Comparison of ENCODE assay signal across 4 cellular contexts in the genomic region with DNA sequence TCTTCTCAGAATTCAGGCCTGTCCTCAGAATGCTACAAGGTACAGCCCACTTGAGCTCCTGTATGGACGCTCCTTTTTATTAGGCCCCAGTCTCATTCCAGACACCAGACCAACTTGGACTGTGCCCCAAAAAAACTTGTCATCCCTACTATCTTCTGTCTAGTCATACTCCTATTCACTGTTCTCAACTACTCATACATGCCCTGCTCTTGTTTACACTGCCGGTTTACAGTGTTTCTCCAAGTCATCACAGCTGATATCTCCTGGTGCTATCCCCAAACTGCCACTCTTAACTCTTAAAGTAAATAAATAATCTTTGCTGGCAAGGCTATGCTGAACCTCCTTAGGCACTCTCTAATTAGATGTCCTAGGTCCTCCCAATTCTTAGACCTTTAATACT. TPM values are rescaled to one million over a fixed set of nuclear protein-coding genes. Genes with fewer than 3 reads are reported as not detected.
DNase-seq lines count a peak whose midpoint lies in the region; ATAC-seq, FAIRE-seq and TF ChIP-seq lines count a peak whose summit lies in the region.
"Not testable (repeated sequence)": the region's sequence is repeated elsewhere in the genome, so short reads cannot be mapped to it uniquely, and the experiment has no call there.

No MANE protein-coding gene starts in this region.

- H3K27ac ChIP-seq in Panc1 (ENCODE audit: low read length); K562 (ENCODE audit: extremely low read depth, low read depth, low read length); endodermal cell (ENCODE audit: low read depth, low read length): not testable (repeated sequence)

- TSS peak; percentile 31 for BruUV-seq in Panc1 (replicated peaks; lab: Mats Ljungman, UMichigan)
- not testable (repeated sequence) for BruUV-seq in K562 (replicated peaks; lab: Mats Ljungman, UMichigan)

- not testable (repeated sequence) for DNase-seq in Panc1 (ENCODE audit: low read depth, low spot score); T-helper 17 cell; K562 (ENCODE audit: extremely low read depth in 1 of 4, low spot score in 3 of 4); endodermal cell

- not testable (repeated sequence) for TF ChIP-seq POLR2A in K562 (conservative IDR thresholded peaks at IDR 0.05)

- intact Hi-C loops in Panc1 (cut with micrococcal nuclease; ENCODE audit: unreplicated experiment), result loop anchor here (10.0 kb wide), 2 partner anchors 424 to 814 kb away; a partner anchor contains a TSS
- intact Hi-C loops in K562 (cut with micrococcal nuclease), result not testable (repeated sequence)

- ATAC-seq in Panc1, T-helper 17 cell, K562: not testable (repeated sequence)

- POLR2A ChIA-PET in Panc1 (lab: Charles Lee); K562 (lab: Yijun Ruan, JAX): not testable (repeated sequence)

- not testable (repeated sequence) for H3K79me2 ChIP-seq in K562 (ENCODE audit: control insufficient read depth, insufficient read depth, low read length)

- H3K9me3 Mint-ChIP-seq in endodermal cell, result not testable (repeated sequence)

- not testable (repeated sequence) for H2AFZ ChIP-seq in K562 (ENCODE audit: low read depth, low read length)

- CTCF ChIA-PET in Panc1 (lab: Charles Lee); K562 (lab: Yijun Ruan, JAX; ENCODE audit: low intra/inter-chr PET ratio): not testable (repeated sequence)

- not testable (repeated sequence) for H3K4me3 ChIP-seq in Panc1 (ENCODE audit: low read depth in 2 of 2, low read length in 2 of 2); K562; endodermal cell (ENCODE audit: low read length)

- not testable (repeated sequence) for TF ChIP-seq CTCF in Panc1 (IDR thresholded peaks at IDR 0.05); K562 (IDR thresholded peaks at IDR 0.05 in 2 of 3, conservative IDR thresholded peaks at IDR 0.05 in 1 of 3; ENCODE audit: insufficient read depth in 2 of 3, low read depth in 1 of 3, low read length in 3 of 3); endodermal cell (conservative IDR thresholded peaks at IDR 0.05)

- not testable (repeated sequence) for H3K36me3 ChIP-seq in Panc1 (ENCODE audit: control insufficient read depth, insufficient read depth, low read length); K562 (ENCODE audit: control insufficient read depth, insufficient read depth, low read length); endodermal cell (ENCODE audit: control insufficient read depth, insufficient read depth, low read length)

- H3K4me3 Mint-ChIP-seq in T-helper 17 cell, endodermal cell: not testable (repeated sequence)

- not testable (repeated sequence) for H3K27me3 Mint-ChIP-seq in T-helper 17 cell; endodermal cell (ENCODE audit: insufficient read depth)

- WGBS in K562 (ENCODE audit: insufficient coverage, low coverage, missing lambda C conversion rate), result 22% methylated on average over 2 of the region's 2 CpGs
- 60 to 88% methylated on average over 1 to 2 of the region's 2 CpGs for WGBS in endodermal cell (ENCODE audit: insufficient coverage in 1 of 2, insufficient read length in 1 of 2), 2 experiments

- not testable (repeated sequence) for H3K9ac ChIP-seq in K562 (ENCODE audit: insufficient read depth in 1 of 2, low read depth in 2 of 2, low read length in 2 of 2); endodermal cell (ENCODE audit: extremely low read depth, low read length, poor library complexity, severe bottlenecking)

- not testable (repeated sequence) for H3K27me3 ChIP-seq in Panc1 (ENCODE audit: control insufficient read depth, insufficient read depth, low read length); K562 (ENCODE audit: control insufficient read depth in 2 of 2, insufficient read depth in 2 of 2, low read length in 2 of 2); endodermal cell (ENCODE audit: control insufficient read depth, insufficient read depth, low read length, poor library complexity, severe bottlenecking)

- FAIRE-seq in K562 (lab: Jason Lieb, UNC), result not testable (repeated sequence)

- in situ Hi-C loops in Panc1 (cut with HindIII; ENCODE audit: low pct_unique_long_range_greater_than_20kb, low sequenced_read_pairs); K562 (cut with MboI): not testable (repeated sequence)

- H3K4me1 Mint-ChIP-seq in T-helper 17 cell, result not testable (repeated sequence)
- peaks cover 51% of the 10 kb centered on the region for H3K4me1 Mint-ChIP-seq in endodermal cell

- H3K9me3 ChIP-seq in Panc1 (ENCODE audit: control insufficient read depth, insufficient read depth, low read depth, low read length); T-helper 17 cell (ENCODE audit: control insufficient read depth, low read length, poor library complexity, severe bottlenecking); K562 (replicated peaks; ENCODE audit: control insufficient read depth, insufficient read depth, low read depth, low read length); endodermal cell (ENCODE audit: control insufficient read depth, low read length): not testable (repeated sequence)

- H3K36me3 Mint-ChIP-seq in T-helper 17 cell (ENCODE audit: low read depth); endodermal cell (ENCODE audit: low read depth): not testable (repeated sequence)

- not testable (repeated sequence) for H3K4me2 ChIP-seq in K562 (ENCODE audit: insufficient read depth, low read length)

- H3K27ac Mint-ChIP-seq in T-helper 17 cell (peak overlapping the region; percentile 41), endodermal cell (peak overlapping the region; percentile 78)

- not testable (repeated sequence) for H4K20me1 ChIP-seq in K562 (replicated peaks; ENCODE audit: control insufficient read depth, insufficient read depth, low read length)

- TF ChIP-seq RAD21 in K562 (CRISPR knock-in tag; conservative IDR thresholded peaks at IDR 0.05 in 1 of 2, IDR thresholded peaks at IDR 0.05 in 1 of 2), result not testable (repeated sequence)

- not testable (repeated sequence) for H3K4me1 ChIP-seq in Panc1 (ENCODE audit: control insufficient read depth, insufficient read depth, low read length); K562 (replicated peaks in 1 of 2; ENCODE audit: control insufficient read depth in 2 of 2, insufficient read depth in 2 of 2, low read length in 2 of 2); endodermal cell (ENCODE audit: control insufficient read depth, insufficient read depth, low read length)

- not testable (repeated sequence) for H3K9me1 ChIP-seq in K562 (ENCODE audit: control insufficient read depth, insufficient read depth, low read length)

- not testable (repeated sequence) for TF ChIP-seq EP300 in K562 (IDR thresholded peaks at IDR 0.05; ENCODE audit: low read length)

RNA-seq across cellular contexts. Expression of a gene that starts 16.5 kb away (rescaled TPM):
- total RNA-seq in Panc1 (2021; ENCODE audit: unreplicated experiment) (3.1 TPM), T-helper 17 cell (1 to 10 TPM; 1.7 to 2.8 TPM), K562 (2014; rRNA removed) (0.53 and 0.54 TPM in 2 replicates), K562 (2014; rRNA removed; fragmentation: Illumina TruSeq; extraction: Trizol) (1.0 and 1.1 TPM in 2 replicates), K562 (2015; rRNA removed; fragmentation: Illumina TruSeq; extraction: Trizol) (1.2 and 1.3 TPM in 2 replicates), K562 (2021) (0.98 and 1.2 TPM in 2 replicates), endodermal cell (1 to 10 TPM; 4.1 to 4.5 TPM)
- polyA plus RNA-seq in Panc1 (2012; ENCODE audit: insufficient read length), result 1.4 TPM
- 4.8 and 15.7 TPM in 2 replicates for total RNA-seq in K562 (2011; cell fraction: chromatin; rRNA removed; ENCODE audit: low replicate concordance)
- total RNA-seq in K562 (2011; cell fraction: nucleolus; rRNA removed), result 2.8 and 3.4 TPM in 2 replicates
- total RNA-seq in K562 (2011; cell fraction: nucleoplasm; rRNA removed), result 4.6 and 6.6 TPM in 2 replicates
- polyA plus RNA-seq in K562 (2011; rRNA removed) (1.0 and 1.2 TPM in 2 replicates), K562 (2014; fragmentation: Illumina TruSeq; extraction: Trizol) (0.60 and 0.82 TPM in 2 replicates), K562 (2014; fragmentation: Nextera tagmentation; extraction: Ambion mirVana) (under 1 TPM; 0.06 to 0.10 TPM), K562 (2014; rRNA removed) (1.6 and 1.7 TPM in 2 replicates)
- polyA plus RNA-seq in K562 (2011; cell fraction: cytosol; rRNA removed), result 0.37 and 0.42 TPM in 2 replicates
- polyA plus RNA-seq in K562 (2011; cell fraction: nucleus; rRNA removed), result 5.2 and 5.5 TPM in 2 replicates
- 0.52 and 0.82 TPM in 2 replicates for polyA plus RNA-seq in K562 (2012)
- polyA minus RNA-seq in K562 (2011; rRNA and poly(A)+ RNA removed), result 1.2 and 2.8 TPM in 2 replicates
- 0.29 and 0.73 TPM in 2 replicates for polyA minus RNA-seq in K562 (2011; cell fraction: cytosol; rRNA and poly(A)+ RNA removed)
- 5.8 and 9.2 TPM in 2 replicates for polyA minus RNA-seq in K562 (2011; cell fraction: nucleus; rRNA and poly(A)+ RNA removed)
- polyA plus RNA-seq in endodermal cell (2013, experiment 1 of 2), result 1.5 TPM
- polyA plus RNA-seq in endodermal cell (2013, experiment 2 of 2), result 1.6 TPM

RNA-seq across cellular contexts. Expression of a gene that starts 35.5 kb away (rescaled TPM):
- total RNA-seq in Panc1 (2021; ENCODE audit: unreplicated experiment), result 25.1 TPM
- polyA plus RNA-seq in Panc1 (2012; ENCODE audit: insufficient read length), result 17.7 TPM
- 10 to 100 TPM; 13.8 to 17.5 TPM for total RNA-seq in T-helper 17 cell
- total RNA-seq in K562 (2011; cell fraction: chromatin; rRNA removed; ENCODE audit: low replicate concordance), result 50.0 and 99.2 TPM in 2 replicates
- total RNA-seq in K562 (2011; cell fraction: nucleolus; rRNA removed), result 40.7 and 43.4 TPM in 2 replicates
- total RNA-seq in K562 (2011; cell fraction: nucleoplasm; rRNA removed), result 49.0 and 65.7 TPM in 2 replicates
- 17.8 and 22.9 TPM in 2 replicates for total RNA-seq in K562 (2014; rRNA removed)
- 14.3 and 16.0 TPM in 2 replicates for total RNA-seq in K562 (2014; rRNA removed; fragmentation: Illumina TruSeq; extraction: Trizol)
- 18.1 and 19.3 TPM in 2 replicates for total RNA-seq in K562 (2015; rRNA removed; fragmentation: Illumina TruSeq; extraction: Trizol)
- total RNA-seq in K562 (2021), result 19.0 and 20.6 TPM in 2 replicates
- polyA plus RNA-seq in K562 (2011; rRNA removed), result 31.3 and 36.5 TPM in 2 replicates
- 12.0 and 20.0 TPM in 2 replicates for polyA plus RNA-seq in K562 (2011; cell fraction: cytosol; rRNA removed)
- polyA plus RNA-seq in K562 (2011; cell fraction: nucleus; rRNA removed), result 82.1 and 111 TPM in 2 replicates
- polyA plus RNA-seq in K562 (2012), result 15.0 and 15.4 TPM in 2 replicates
- 11.3 and 12.8 TPM in 2 replicates for polyA plus RNA-seq in K562 (2014; fragmentation: Illumina TruSeq; extraction: Trizol)
- 10 to 100 TPM; 17.2 to 19.7 TPM for polyA plus RNA-seq in K562 (2014; fragmentation: Nextera tagmentation; extraction: Ambion mirVana)
- 28.2 and 33.0 TPM in 2 replicates for polyA plus RNA-seq in K562 (2014; rRNA removed)
- polyA minus RNA-seq in K562 (2011; rRNA and poly(A)+ RNA removed), result 22.8 and 30.6 TPM in 2 replicates
- polyA minus RNA-seq in K562 (2011; cell fraction: cytosol; rRNA and poly(A)+ RNA removed), result 11.7 and 15.4 TPM in 2 replicates
- polyA minus RNA-seq in K562 (2011; cell fraction: nucleus; rRNA and poly(A)+ RNA removed), result 72.6 and 116 TPM in 2 replicates
- total RNA-seq in endodermal cell, result 10 to 100 TPM; 24.7 to 30.3 TPM
- 15.1 TPM for polyA plus RNA-seq in endodermal cell (2013, experiment 1 of 2)
- polyA plus RNA-seq in endodermal cell (2013, experiment 2 of 2), result 14.0 TPM

RNA-seq across cellular contexts. Expression of a gene that starts 35.6 kb away (rescaled TPM):
- total RNA-seq in Panc1 (2021; ENCODE audit: unreplicated experiment), result 36.0 TPM
- 25.5 TPM for polyA plus RNA-seq in Panc1 (2012; ENCODE audit: insufficient read length)
- total RNA-seq in T-helper 17 cell, result 10 to 100 TPM; 17.7 to 18.4 TPM
- total RNA-seq in K562 (2011; cell fraction: chromatin; rRNA removed; ENCODE audit: low replicate concordance), result 51.4 and 97.8 TPM in 2 replicates
- total RNA-seq in K562 (2011; cell fraction: nucleolus; rRNA removed), result 38.9 and 48.3 TPM in 2 replicates
- total RNA-seq in K562 (2011; cell fraction: nucleoplasm; rRNA removed), result 73.9 and 83.6 TPM in 2 replicates
- total RNA-seq in K562 (2014; rRNA removed), result 19.7 and 24.9 TPM in 2 replicates
- 33.8 and 37.8 TPM in 2 replicates for total RNA-seq in K562 (2014; rRNA removed; fragmentation: Illumina TruSeq; extraction: Trizol)
- 26.9 and 30.3 TPM in 2 replicates for total RNA-seq in K562 (2015; rRNA removed; fragmentation: Illumina TruSeq; extraction: Trizol)
- 19.3 and 21.2 TPM in 2 replicates for total RNA-seq in K562 (2021)
- polyA plus RNA-seq in K562 (2011; rRNA removed), result 78.9 and 90.2 TPM in 2 replicates
- polyA plus RNA-seq in K562 (2011; cell fraction: cytosol; rRNA removed), result 61.5 and 93.3 TPM in 2 replicates
- polyA plus RNA-seq in K562 (2011; cell fraction: nucleus; rRNA removed), result 73.3 and 78.6 TPM in 2 replicates
- 19.8 and 22.3 TPM in 2 replicates for polyA plus RNA-seq in K562 (2012)
- polyA plus RNA-seq in K562 (2014; fragmentation: Illumina TruSeq; extraction: Trizol), result 34.1 and 42.6 TPM in 2 replicates
- polyA plus RNA-seq in K562 (2014; fragmentation: Nextera tagmentation; extraction: Ambion mirVana), result 100 to 1,000 TPM; 114 to 119 TPM
- polyA plus RNA-seq in K562 (2014; rRNA removed), result 26.2 and 38.5 TPM in 2 replicates
- 64.5 and 71.5 TPM in 2 replicates for polyA minus RNA-seq in K562 (2011; rRNA and poly(A)+ RNA removed)
- polyA minus RNA-seq in K562 (2011; cell fraction: cytosol; rRNA and poly(A)+ RNA removed), result 19.7 and 20.2 TPM in 2 replicates
- polyA minus RNA-seq in K562 (2011; cell fraction: nucleus; rRNA and poly(A)+ RNA removed), result 31.1 and 43.5 TPM in 2 replicates
- 10 to 100 TPM; 42.5 to 57.2 TPM for total RNA-seq in endodermal cell
- polyA plus RNA-seq in endodermal cell (2013, experiment 1 of 2), result 70.5 TPM
- polyA plus RNA-seq in endodermal cell (2013, experiment 2 of 2), result 66.5 TPM
